Comparison of ENCODE assay signal across 1 cellular context in genomic region chr2:70141754-70142589, GRCh38.
TF ChIP-seq lines count a peak whose summit lies in the region.

No MANE protein-coding gene starts in this region.

TF ChIP-seq in K562, 482 proteins besides CTCF, POLR2A, EP300 and RAD21 (continued from another document and continues in another):
- TF ChIP-seq HES1 (IDR thresholded peaks at IDR 0.05; ENCODE audit: low read depth), result peak; percentile 67
- TF ChIP-seq KHSRP (IDR thresholded peaks at IDR 0.05), result no peak
- TF ChIP-seq TAL1 (IDR thresholded peaks at IDR 0.05), result no peak
- no peak for TF ChIP-seq MBD1 (CRISPR knock-in tag; IDR thresholded peaks at IDR 0.05)
- no peak for TF ChIP-seq HDGF (IDR thresholded peaks at IDR 0.05)
- peak; percentile 89 for TF ChIP-seq MGA (IDR thresholded peaks at IDR 0.05)
- no peak for TF ChIP-seq MCM2 (IDR thresholded peaks at IDR 0.05; ENCODE audit: low read depth)
- no peak for TF ChIP-seq ZNF124 (CRISPR knock-in tag; IDR thresholded peaks at IDR 0.05)
- TF ChIP-seq FUS (optimal IDR thresholded peaks at IDR 0.05; ENCODE audit: low read depth, low read length), result peak; percentile 47
- peak; percentile 3; the same call in 1 of the 2 replicates for TF ChIP-seq PTRF (tag; IDR thresholded peaks at IDR 0.05)
- TF ChIP-seq SMARCC2 (IDR thresholded peaks at IDR 0.05; ENCODE audit: low read depth), result no peak
- no peak for TF ChIP-seq BMI1 (IDR thresholded peaks at IDR 0.05; ENCODE audit: low read length)
- no peak for TF ChIP-seq ZNF165 (CRISPR knock-in tag; IDR thresholded peaks at IDR 0.05; ENCODE audit: borderline replicate concordance)
- peak; percentile 97 for TF ChIP-seq SMAD4 (CRISPR knock-in tag; conservative IDR thresholded peaks at IDR 0.05)
- TF ChIP-seq RBBP5 (IDR thresholded peaks at IDR 0.05; ENCODE audit: borderline replicate concordance, insufficient read depth, low read length, poor library complexity, severe bottlenecking), result peak; percentile 41
- peak; percentile 6; the same call in 1 of the 2 replicates for TF ChIP-seq GMEB1 (CRISPR knock-in tag; IDR thresholded peaks at IDR 0.05)
- no peak for TF ChIP-seq RFX7 (CRISPR knock-in tag; IDR thresholded peaks at IDR 0.05)
- TF ChIP-seq USF2 (CRISPR knock-in tag; IDR thresholded peaks at IDR 0.05), result peak; percentile 59
- TF ChIP-seq XRCC3 (IDR thresholded peaks at IDR 0.05), result no peak
- peak; percentile 58; the same call in 1 of the 2 replicates for TF ChIP-seq PHF8 (IDR thresholded peaks at IDR 0.05; ENCODE audit: borderline replicate concordance, low read length)
- TF ChIP-seq SRSF1 (IDR thresholded peaks at IDR 0.05; ENCODE audit: low read depth, low read length), result no peak
- no peak for TF ChIP-seq BCLAF1 (IDR thresholded peaks at IDR 0.05; ENCODE audit: borderline replicate concordance in 1 of 2, control insufficient read depth in 1 of 2, low read depth in 2 of 2, low read length in 1 of 2)
- 0 out of 2 replicates have a peak, but pooled peaks have one; percentile 15 for TF ChIP-seq ZEB2 (IDR thresholded peaks at IDR 0.05)
- TF ChIP-seq ZNF217 (CRISPR knock-in tag; IDR thresholded peaks at IDR 0.05), result no peak
- no peak for TF ChIP-seq KDM1A (IDR thresholded peaks at IDR 0.05)
- no peak for TF ChIP-seq ZNF184 (CRISPR knock-in tag; IDR thresholded peaks at IDR 0.05)
- no peak for TF ChIP-seq ZNF77 (CRISPR knock-in tag; IDR thresholded peaks at IDR 0.05)
- peak; percentile 98 for TF ChIP-seq PCBP2 (IDR thresholded peaks at IDR 0.05; ENCODE audit: low read depth, low read length, poor library complexity, severe bottlenecking)
- no peak for TF ChIP-seq ZBTB8A (IDR thresholded peaks at IDR 0.05; ENCODE audit: partially characterized antibody)
- peak; percentile 31; the same call in 1 of the 2 replicates for TF ChIP-seq ZNF584 (CRISPR knock-in tag; IDR thresholded peaks at IDR 0.05; ENCODE audit: low read depth)
- no peak for TF ChIP-seq ETV6 (IDR thresholded peaks at IDR 0.05; ENCODE audit: borderline replicate concordance in 1 of 2, low read depth in 2 of 2, low read length in 1 of 2)
- no peak for TF ChIP-seq ETV6 (CRISPR knock-in tag; IDR thresholded peaks at IDR 0.05; ENCODE audit: borderline replicate concordance)
- TF ChIP-seq DMBX1 (CRISPR knock-in tag; IDR thresholded peaks at IDR 0.05; ENCODE audit: borderline replicate concordance), result no peak; the same call in 1 of the 2 replicates
- no peak for TF ChIP-seq MCM5 (IDR thresholded peaks at IDR 0.05; ENCODE audit: low read depth)
- no peak for TF ChIP-seq KDM4B (IDR thresholded peaks at IDR 0.05; ENCODE audit: borderline replicate concordance in 2 of 2, low read depth in 1 of 2)
- TF ChIP-seq TCF7L2 (IDR thresholded peaks at IDR 0.05; ENCODE audit: low read depth, low read length), result no peak
- TF ChIP-seq DEAF1 (CRISPR knock-in tag; IDR thresholded peaks at IDR 0.05), result no peak
- no peak for TF ChIP-seq BRF1 (IDR thresholded peaks at IDR 0.05; ENCODE audit: borderline replicate concordance, extremely low read depth, insufficient read length)
- no peak for TF ChIP-seq ELF1 (tag; IDR thresholded peaks at IDR 0.05)
